14 cellular contexts compared by ENCODE assay signal in the genomic region with DNA sequence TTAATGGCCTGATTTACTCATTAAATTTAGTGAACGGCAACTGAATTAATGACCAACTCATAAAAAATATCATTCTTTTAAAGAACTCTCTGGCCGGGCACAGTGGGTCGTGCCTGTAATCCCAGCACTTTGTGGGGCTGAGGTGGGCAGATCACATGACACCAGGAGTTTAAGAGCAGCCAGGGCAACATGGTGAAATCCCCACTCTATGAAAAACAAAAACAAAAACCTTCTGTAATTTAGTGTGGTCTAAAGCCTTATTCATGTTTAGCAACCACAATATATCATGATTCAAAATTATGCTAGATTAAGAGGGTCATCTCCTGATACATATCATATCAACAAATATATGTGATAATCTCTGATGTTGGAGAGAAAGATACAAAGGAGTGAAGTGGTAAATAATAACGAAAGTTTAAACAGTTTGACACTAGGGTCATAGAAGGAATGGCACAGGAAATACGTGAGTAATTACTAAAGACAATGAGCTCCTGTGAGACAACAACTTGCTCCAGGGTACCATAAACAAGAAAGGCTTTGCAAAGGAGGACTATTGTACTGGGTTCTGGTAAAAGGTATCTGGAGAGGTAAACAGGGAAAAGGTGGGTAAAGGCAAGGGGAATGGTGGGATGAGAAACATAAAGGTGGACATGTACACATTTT.
"Had no signal": no experiment of that assay in that cellular context is flagged by ENCODE, and none has a peak within 500 bp of the region (broad histone marks: within the 10 kb centered on the region; RNA-seq: fewer than 3 reads in every experiment).

No MANE protein-coding gene starts in this region.

- H3K9me3 Mint-ChIP-seq: activated CD4-positive, alpha-beta T cell treated with anti-CD3 and anti-CD28 coated beads, Interleukin-2, amount 10 ng/mL, durations not matched to agents 7 days and 5 days; nephron had no signal

- DNase-seq: activated CD4-positive, alpha-beta T cell treated with anti-CD3 and anti-CD28 coated beads, Interleukin-2, amount 10 ng/mL, durations not matched to agents 7 days and 5 days; activated CD4-positive, CD25-positive, alpha-beta regulatory T cell; activated effector memory CD4-positive, alpha-beta T cell treated with Interleukin-2 at 50 U/mL for 16 hours; activated naive CD4-positive, alpha-beta T cell treated with anti-CD3 and anti-CD28 coated beads, Interleukin-2, amount 50 U/mL, for 16 hours; dorsolateral prefrontal cortex; left lung; occipital lobe; stimulated activated CD4-positive, alpha-beta T cell treated with anti-CD3 and anti-CD28 coated beads, Interleukin-4, amount 100 ng/mL, for 1 hour; stimulated activated naive CD4-positive, alpha-beta T cell; transverse colon had no signal

- H3K36me3 ChIP-seq: cardiac muscle cell, left lung, transverse colon, vagina had no signal

- H3K27me3 ChIP-seq: cardiac muscle cell, dorsolateral prefrontal cortex, vagina had no signal

- H3K4me3 Mint-ChIP-seq: activated CD4-positive, alpha-beta T cell treated with anti-CD3 and anti-CD28 coated beads, Interleukin-2, amount 10 ng/mL, durations not matched to agents 7 days and 5 days; nephron had no signal

- H3K4me3 ChIP-seq: cardiac muscle cell, left lung, transverse colon, vagina had no signal

- ATAC-seq: esophagus mucosa, left lung had no signal

- H3K9me3 ChIP-seq: left lung, transverse colon, vagina had no signal

- H3K27ac Mint-ChIP-seq: activated CD4-positive, alpha-beta T cell treated with anti-CD3 and anti-CD28 coated beads, Interleukin-2, amount 10 ng/mL, durations not matched to agents 7 days and 5 days; nephron had no signal
